18 cellular contexts compared by ENCODE assay signal in genomic region chr3:59862686-59863085, GRCh38.
A peak's percentile ranks its signal among the peaks of the same experiment; 100 is the strongest.
DNase-seq lines count a peak whose midpoint lies in the region; ATAC-seq, FAIRE-seq and TF ChIP-seq lines count a peak whose summit lies in the region.
"Had no signal": no experiment of that assay in that cellular context is flagged by ENCODE, and none has a peak within 500 bp of the region (broad histone marks: within the 10 kb centered on the region; RNA-seq: fewer than 3 reads in every experiment).

No MANE protein-coding gene starts in this region.

- no peaks in the 10 kb centered on the region for H3K79me2 ChIP-seq in keratinocyte (ENCODE audit: control insufficient read depth, insufficient read depth, low read length)

- peak; percentile 32 for FAIRE-seq in keratinocyte (lab: Jason Lieb, UNC)
- FAIRE-seq: kidney had no signal

- DNase-seq in AG10803 (ENCODE audit: low read depth) (peak; percentile 7), HS-5 (ENCODE audit: low read depth) (peak; percentile 37), amniotic epithelial cell (ENCODE audit: low read depth) (peak; percentile 97), keratinocyte (ENCODE audit: low read depth, low spot score) (no peak), HPDE6-E6E7 (ENCODE audit: extremely low spot score) (no peak), NCI-H146 (lab: John Stamatoyannopoulos, UW) (no peak)
- DNase-seq: activated CD8-positive, alpha-beta T cell treated with anti-CD3 and anti-CD28 coated beads, Interleukin-2, amount 10 ng/mL, durations not matched to agents 7 days and 5 days; adrenal gland; GF-D8; head of caudate nucleus; kidney; mucosa of descending colon; NCI-H510A; upper lobe of right lung had no signal

- no peaks in the 10 kb centered on the region for H3K9me1 ChIP-seq in keratinocyte (ENCODE audit: control insufficient read depth, extremely low read depth, insufficient read depth, low read length)

- H3K27ac Mint-ChIP-seq in stimulated activated memory B cell treated with anti-CD40 and anti-IgM and Interleukin-4, amounts not matched to agents 10 μg/mL and 1 μg/mL and 100 μg/mL, for 72 hours, result no peak overlapping the region
- H3K27ac Mint-ChIP-seq: activated CD8-positive, alpha-beta T cell treated with anti-CD3 and anti-CD28 coated beads, Interleukin-2, amount 10 ng/mL, durations not matched to agents 7 days and 5 days; activated T-helper 17 cell treated with anti-CD3 and anti-CD28 coated beads, Interleukin-2, amount 50 U/mL, for 72 hours had no signal

- H3K4me3 Mint-ChIP-seq in stimulated activated memory B cell treated with anti-CD40 and anti-IgM and Interleukin-4, amounts not matched to agents 10 μg/mL and 1 μg/mL and 100 μg/mL, for 72 hours, result no peak overlapping the region
- H3K4me3 Mint-ChIP-seq: activated CD8-positive, alpha-beta T cell treated with anti-CD3 and anti-CD28 coated beads, Interleukin-2, amount 10 ng/mL, durations not matched to agents 7 days and 5 days; activated T-helper 17 cell treated with anti-CD3 and anti-CD28 coated beads, Interleukin-2, amount 50 U/mL, for 72 hours had no signal

- no peaks in the 10 kb centered on the region for H3K36me3 ChIP-seq in keratinocyte (ENCODE audit: control insufficient read depth in 2 of 2, extremely low read depth in 1 of 2, insufficient read depth in 2 of 2, low read length in 2 of 2)
- H3K36me3 ChIP-seq: adrenal gland, upper lobe of right lung had no signal

- H3K9me3 Mint-ChIP-seq in stimulated activated memory B cell treated with anti-CD40 and anti-IgM and Interleukin-4, amounts not matched to agents 10 μg/mL and 1 μg/mL and 100 μg/mL, for 72 hours, result peaks cover 3% of the 10 kb centered on the region

- dilution Hi-C loops in keratinocyte (cut with MboI; ENCODE audit: extremely low pct_ligation_motif_present, low sequenced_read_pairs), result no loop called here

- no peak overlapping the region for H3K4me2 ChIP-seq in keratinocyte (ENCODE audit: control insufficient read depth, extremely low read depth, insufficient read depth, low read depth, low read length)

- peaks cover 3% of the 10 kb centered on the region for H3K4me1 ChIP-seq in keratinocyte (ENCODE audit: control insufficient read depth, extremely low read depth, insufficient read depth, low read length)
- H3K4me1 ChIP-seq: adrenal gland, upper lobe of right lung had no signal

- no peak for ATAC-seq in stimulated activated memory B cell treated with anti-CD40 and anti-IgM and Interleukin-4, amounts not matched to agents 10 μg/mL and 1 μg/mL and 100 μg/mL, for 72 hours
- no peak for ATAC-seq in HG02840 (IDR thresholded peaks at IDR 0.05; ENCODE audit: low FRiP score, unreplicated experiment)
- ATAC-seq: activated CD8-positive, alpha-beta T cell treated with anti-CD3 and anti-CD28 coated beads, Interleukin-2, amount 10 ng/mL, durations not matched to agents 7 days and 5 days; activated T-helper 17 cell treated with anti-CD3 and anti-CD28 coated beads, Interleukin-2, amount 50 U/mL, for 72 hours; mucosa of descending colon; upper lobe of right lung had no signal

- no peaks in the 10 kb centered on the region for H3K9me3 ChIP-seq in keratinocyte (ENCODE audit: control insufficient read depth, low read depth, low read length)
- H3K9me3 ChIP-seq: adrenal gland, mucosa of descending colon, upper lobe of right lung had no signal

- H3K4me3 ChIP-seq in AG10803 (ENCODE audit: low read length) (no peak overlapping the region), keratinocyte (ENCODE audit: control insufficient read depth in 2 of 3, extremely low read depth in 1 of 3, insufficient read depth in 2 of 3, low read depth in 1 of 3, low read length in 3 of 3) (no peak overlapping the region)
- H3K4me3 ChIP-seq: adrenal gland, mucosa of descending colon, SK-N-MC, upper lobe of right lung had no signal

- no peaks in the 10 kb centered on the region for H3K36me3 Mint-ChIP-seq in stimulated activated memory B cell treated with anti-CD40 and anti-IgM and Interleukin-4, amounts not matched to agents 10 μg/mL and 1 μg/mL and 100 μg/mL, for 72 hours

- H3K4me1 Mint-ChIP-seq in stimulated activated memory B cell treated with anti-CD40 and anti-IgM and Interleukin-4, amounts not matched to agents 10 μg/mL and 1 μg/mL and 100 μg/mL, for 72 hours, result peaks cover 2% of the 10 kb centered on the region
- H3K4me1 Mint-ChIP-seq: activated T-helper 17 cell treated with anti-CD3 and anti-CD28 coated beads, Interleukin-2, amount 50 U/mL, for 72 hours had no signal

- H2AFZ ChIP-seq in keratinocyte (ENCODE audit: control insufficient read depth, low read length), result no peak overlapping the region

- no peak overlapping the region for H3K9ac ChIP-seq in keratinocyte (ENCODE audit: control insufficient read depth, extremely low read depth, insufficient read depth, low read length)

- H4K20me1 ChIP-seq in keratinocyte (ENCODE audit: control insufficient read depth, extremely low read depth, insufficient read depth, low read length), result no peaks in the 10 kb centered on the region

- H3K27ac ChIP-seq in keratinocyte (ENCODE audit: control insufficient read depth, insufficient read depth, low read length), result no peak overlapping the region
- H3K27ac ChIP-seq: adrenal gland, SK-N-MC, upper lobe of right lung had no signal

- no peaks in the 10 kb centered on the region for H3K27me3 ChIP-seq in keratinocyte (ENCODE audit: control insufficient read depth, extremely low read depth, insufficient read depth, low read length)
- H3K27me3 ChIP-seq: adrenal gland, upper lobe of right lung had no signal

- no peaks in the 10 kb centered on the region for H3K27me3 Mint-ChIP-seq in stimulated activated memory B cell treated with anti-CD40 and anti-IgM and Interleukin-4, amounts not matched to agents 10 μg/mL and 1 μg/mL and 100 μg/mL, for 72 hours

- TF ChIP-seq CTCF in AG10803 (conservative IDR thresholded peaks at IDR 0.05; ENCODE audit: low read length) (no peak), keratinocyte (optimal IDR thresholded peaks at IDR 0.05 in 1 of 3, IDR thresholded peaks at IDR 0.05 in 1 of 3, conservative IDR thresholded peaks at IDR 0.05 in 1 of 3; ENCODE audit: extremely low read depth in 1 of 3, insufficient read depth in 2 of 3, low read length in 3 of 3) (no peak)

Comparison
In these comparisons a context has a peak if more than half of its experiments do, and no peak if none do; other contexts are left out.
1. DNase-seq: peak in AG10803 (single experiment), HS-5 (single experiment) and amniotic epithelial cell (single experiment); none in keratinocyte (single experiment), HPDE6-E6E7 (single experiment) and NCI-H146 (single experiment).